In the genomic region with DNA sequence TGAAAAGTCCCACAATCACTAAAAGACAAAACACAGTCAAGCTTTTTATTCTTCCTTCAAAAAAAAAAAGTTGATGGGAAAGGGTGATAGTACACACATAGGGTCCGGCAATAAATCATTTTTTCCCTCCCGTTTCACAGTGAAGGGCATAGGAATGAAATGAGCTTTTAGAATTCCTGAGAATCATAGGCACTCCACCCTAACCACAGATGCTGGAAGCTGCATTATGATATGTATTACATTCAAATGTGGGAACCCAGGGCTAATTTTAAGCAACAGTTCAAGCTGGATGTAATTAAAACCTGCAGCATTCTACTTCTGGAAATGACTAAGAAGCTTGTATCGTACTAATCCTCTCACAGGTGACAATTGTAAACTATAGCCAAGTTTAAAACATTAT, we compare ENCODE assay signal across 26 cellular contexts.
DNase-seq lines count a peak whose midpoint lies in the region; ATAC-seq and TF ChIP-seq lines count a peak whose summit lies in the region.
"Had no signal": no experiment of that assay in that cellular context is flagged by ENCODE, and none has a peak within 500 bp of the region (broad histone marks: within the 10 kb centered on the region; RNA-seq: fewer than 3 reads in every experiment).

No MANE protein-coding gene starts in this region.

- H3K27ac ChIP-seq in osteoblast (ENCODE audit: low read depth, low read length) = no peak overlapping the region
- H3K27ac ChIP-seq: 22Rv1, BLaER1, psoas muscle, transverse colon had no signal

- H3K4me3 Mint-ChIP-seq in HFFc6 (no peak overlapping the region), progenitor cell of endocrine pancreas (ENCODE audit: low read depth) (no peak overlapping the region)
- H3K4me3 Mint-ChIP-seq: activated CD4-positive, alpha-beta T cell treated with anti-CD3 and anti-CD28 coated beads, Interleukin-2, amount 10 ng/mL, durations not matched to agents 7 days and 5 days; stimulated activated naive CD8-positive, alpha-beta T cell treated with anti-CD3 and anti-CD28 coated beads, Interleukin-15, amount 100 ng/mL, for 72 hours; T-helper 1 cell treated with Interleukin-12 subunit alpha and Interleukin-12 subunit beta and Interleukin-4 antibody, amounts not matched to agents 30 μg/mL and 1 μg/mL, for 36 hours had no signal

- H3K27me3 Mint-ChIP-seq in HFFc6 (ENCODE audit: insufficient read depth) = peaks cover 2% of the 10 kb centered on the region; the same call in 1 of the 2 replicates
- H3K27me3 Mint-ChIP-seq in progenitor cell of endocrine pancreas = peaks cover 10% of the 10 kb centered on the region

- no peaks in the 10 kb centered on the region for H4K20me1 ChIP-seq in osteoblast (ENCODE audit: insufficient read depth, low read length)
- H4K20me1 ChIP-seq: BLaER1 had no signal

- DNase-seq in A172 (ENCODE audit: low spot score) (peak; percentile 88), HFFc6 (peak; percentile 41), astrocyte of the spinal cord (ENCODE audit: low read depth, low spot score) (peak; percentile 18), glomerular visceral epithelial cell (ENCODE audit: extremely low spot score) (peak; percentile 18), osteoblast (ENCODE audit: insufficient read length, low spot score, missing footprints) (no peak), progenitor cell of endocrine pancreas (ENCODE audit: low spot score, unreplicated experiment) (no peak)
- DNase-seq: activated CD4-positive, alpha-beta T cell treated with anti-CD3 and anti-CD28 coated beads, Interleukin-2, amount 10 ng/mL, durations not matched to agents 7 days and 5 days; activated effector memory CD4-positive, alpha-beta T cell treated with anti-CD3 and anti-CD28 coated beads, Interleukin-2, amount 50 U/mL, for 16 hours; Caco-2; caudate nucleus; GOT3; head of caudate nucleus; KG1; midbrain; NCI-H187; psoas muscle; SIG-M5; stimulated activated CD4-positive, alpha-beta T cell treated with anti-CD3 and anti-CD28 coated beads, Interleukin-4, amount 100 ng/mL, for 1 hour; stimulated activated naive CD8-positive, alpha-beta T cell treated with anti-CD3 and anti-CD28 coated beads, Interleukin-15, amount 100 ng/mL, for 72 hours; transverse colon had no signal

- H3K9me3 ChIP-seq in osteoblast (ENCODE audit: low read depth, low read length) = peaks cover 2% of the 10 kb centered on the region
- H3K9me3 ChIP-seq: transverse colon had no signal

- H3K4me1 ChIP-seq in osteoblast (ENCODE audit: insufficient read depth, low read length) = no peaks in the 10 kb centered on the region
- H3K4me1 ChIP-seq: BLaER1, Caco-2, psoas muscle, transverse colon had no signal

- H3K27ac Mint-ChIP-seq in HFFc6 (no peak overlapping the region), progenitor cell of endocrine pancreas (no peak overlapping the region)
- H3K27ac Mint-ChIP-seq: activated CD4-positive, alpha-beta T cell treated with anti-CD3 and anti-CD28 coated beads, Interleukin-2, amount 10 ng/mL, durations not matched to agents 7 days and 5 days; stimulated activated naive CD8-positive, alpha-beta T cell treated with anti-CD3 and anti-CD28 coated beads, Interleukin-15, amount 100 ng/mL, for 72 hours; T-helper 1 cell treated with Interleukin-12 subunit alpha and Interleukin-12 subunit beta and Interleukin-4 antibody, amounts not matched to agents 30 μg/mL and 1 μg/mL, for 36 hours had no signal

- in situ Hi-C loops in astrocyte of the spinal cord (cut with HindIII; ENCODE audit: low sequenced_read_pairs) = no loop called here

- H3K36me3 Mint-ChIP-seq in HFFc6 (ENCODE audit: low read depth) (no peaks in the 10 kb centered on the region), progenitor cell of endocrine pancreas (ENCODE audit: insufficient read depth) (no peaks in the 10 kb centered on the region)

- H3K4me1 Mint-ChIP-seq in HFFc6 (ENCODE audit: low read depth) (peaks cover 37% of the 10 kb centered on the region), progenitor cell of endocrine pancreas (ENCODE audit: low read depth) (no peaks in the 10 kb centered on the region)
- H3K4me1 Mint-ChIP-seq: activated CD4-positive, alpha-beta T cell treated with anti-CD3 and anti-CD28 coated beads, Interleukin-2, amount 10 ng/mL, durations not matched to agents 7 days and 5 days had no signal

- H3K9me3 Mint-ChIP-seq in HFFc6 = no peaks in the 10 kb centered on the region
- H3K9me3 Mint-ChIP-seq in progenitor cell of endocrine pancreas (ENCODE audit: low read depth) = peaks cover 10% of the 10 kb centered on the region
- H3K9me3 Mint-ChIP-seq: activated CD4-positive, alpha-beta T cell treated with anti-CD3 and anti-CD28 coated beads, Interleukin-2, amount 10 ng/mL, durations not matched to agents 7 days and 5 days; T-helper 1 cell treated with Interleukin-12 subunit alpha and Interleukin-12 subunit beta and Interleukin-4 antibody, amounts not matched to agents 30 μg/mL and 1 μg/mL, for 36 hours had no signal

- H3K4me3 ChIP-seq in astrocyte of the spinal cord (ENCODE audit: low read depth, low read length) = no peak overlapping the region
- H3K4me3 ChIP-seq in osteoblast (ENCODE audit: insufficient read depth, low read length) = no peak overlapping the region
- H3K4me3 ChIP-seq: BLaER1, psoas muscle, transverse colon had no signal

- no peaks in the 10 kb centered on the region for H3K27me3 ChIP-seq in osteoblast (ENCODE audit: insufficient read depth, low read length)
- H3K27me3 ChIP-seq: BLaER1, transverse colon had no signal

- H2AFZ ChIP-seq in osteoblast (ENCODE audit: low read length) = no peak overlapping the region

- no peak overlapping the region for H3K4me2 ChIP-seq in osteoblast (ENCODE audit: insufficient read depth, low read length)
- H3K4me2 ChIP-seq: BLaER1 had no signal

- ATAC-seq in HG03039 (IDR thresholded peaks at IDR 0.05; ENCODE audit: unreplicated experiment) (no peak), HG03469 (IDR thresholded peaks at IDR 0.05; ENCODE audit: unreplicated experiment) (no peak)
- ATAC-seq: left lobe of liver; psoas muscle; stimulated activated naive CD8-positive, alpha-beta T cell treated with anti-CD3 and anti-CD28 coated beads, Interleukin-15, amount 100 ng/mL, for 72 hours had no signal

- no peaks in the 10 kb centered on the region for H3K79me2 ChIP-seq in osteoblast (ENCODE audit: insufficient read depth, low read length)

- no peaks in the 10 kb centered on the region for H3K36me3 ChIP-seq in osteoblast (ENCODE audit: insufficient read depth, low read length)
- H3K36me3 ChIP-seq: BLaER1, transverse colon had no signal

- TF ChIP-seq CTCF in HFFc6 (IDR thresholded peaks at IDR 0.05) = no peak
- TF ChIP-seq CTCF in astrocyte of the spinal cord (IDR thresholded peaks at IDR 0.05; ENCODE audit: low read depth, low read length) = no peak
- no peak for TF ChIP-seq CTCF in osteoblast (IDR thresholded peaks at IDR 0.05; ENCODE audit: extremely low read depth, low read depth, low read length)
- TF ChIP-seq CTCF in progenitor cell of endocrine pancreas (IDR thresholded peaks at IDR 0.05; ENCODE audit: unreplicated experiment) = no peak

Comparison
In these comparisons a context has a peak if more than half of its experiments do, and no peak if none do; other contexts are left out.
1. DNase-seq: peak in A172 (single experiment), HFFc6 (single experiment), astrocyte of the spinal cord (single experiment) and glomerular visceral epithelial cell (single experiment); none in osteoblast (single experiment) and progenitor cell of endocrine pancreas (single experiment).